In genomic region chr16:71449020-71449419, GRCh38 we compare ENCODE assay signal across 19 cellular contexts. TPM values are rescaled to one million over a fixed set of nuclear protein-coding genes. Genes with fewer than 3 reads are reported as not detected.
DNase-seq lines count a peak whose midpoint lies in the region; ATAC-seq and TF ChIP-seq lines count a peak whose summit lies in the region.
"Had no signal": no experiment of that assay in that cellular context is flagged by ENCODE, and none has a peak within 500 bp of the region (broad histone marks: within the 10 kb centered on the region; RNA-seq: fewer than 3 reads in every experiment).

No MANE protein-coding gene starts in this region.

- H3K27ac ChIP-seq in hepatocyte (no peak overlapping the region), temporal lobe (ENCODE audit: low read depth, low read length) (peak overlapping the region; percentile 27)
- H3K27ac ChIP-seq: 22Rv1, Peyer's patch had no signal

- peaks cover 21% of the 10 kb centered on the region for H3K36me3 ChIP-seq in hepatocyte (replicated peaks; ENCODE audit: insufficient read depth, low read depth)
- peaks cover 32% of the 10 kb centered on the region for H3K36me3 ChIP-seq in BE2C

- DNase-seq in DMS 273 (lab: John Stamatoyannopoulos, UW; ENCODE audit: unreplicated experiment) (peak; percentile 15), DMS 273 treated with DMSO at 0.1 percent for 48 hours (lab: John Stamatoyannopoulos, UW) (no peak), OCI-M1 (lab: John Stamatoyannopoulos, UW) (peak; percentile 4), hepatocyte (ENCODE audit: low spot score) (no peak), foreskin fibroblast (no peak), BE2C (no peak)
- DNase-seq: CD4-positive, alpha-beta memory T cell; IMR-90; NCI-H146; NCI-H2081 treated with DMSO at 0.1 percent for 48 hours; NCI-H345; NCI-H69; Peyer's patch; Right ventricle myocardium superior had no signal

- H2AFZ ChIP-seq in hepatocyte, result no peak overlapping the region

- peak overlapping the region; percentile 15 for H3K4me3 ChIP-seq in hepatocyte
- H3K4me3 ChIP-seq in foreskin fibroblast (ENCODE audit: low read depth in 1 of 2, low read length in 2 of 2), result no peak overlapping the region
- no peak overlapping the region for H3K4me3 ChIP-seq in BE2C (ENCODE audit: low read depth, low read length)
- H3K4me3 ChIP-seq: Peyer's patch had no signal

- H3K9me3 ChIP-seq in hepatocyte (ENCODE audit: low read depth), result peaks cover 35% of the 10 kb centered on the region
- 0 out of 2 replicates have a peak, but pooled peaks cover 3% of the 10 kb centered on the region for H3K9me3 ChIP-seq in BE2C

- H3K4me2 ChIP-seq in hepatocyte, result no peak overlapping the region

- H3K79me2 ChIP-seq in hepatocyte, result no peaks in the 10 kb centered on the region

- no peaks in the 10 kb centered on the region for H3K27me3 ChIP-seq in hepatocyte
- no peaks in the 10 kb centered on the region for H3K27me3 ChIP-seq in BE2C
- H3K27me3 ChIP-seq: Peyer's patch had no signal

- H3K4me1 ChIP-seq in hepatocyte (ENCODE audit: insufficient read depth) (no peaks in the 10 kb centered on the region), BE2C (no peaks in the 10 kb centered on the region)
- H3K4me1 ChIP-seq: Peyer's patch had no signal

- TF ChIP-seq CTCF in hepatocyte (IDR thresholded peaks at IDR 0.05; ENCODE audit: poor library complexity), result no peak
- no peak for TF ChIP-seq CTCF in foreskin fibroblast (IDR thresholded peaks at IDR 0.05; ENCODE audit: low read depth, low read length)
- no peak for TF ChIP-seq CTCF in BE2C (IDR thresholded peaks at IDR 0.05; ENCODE audit: low read depth, low read length)

- ATAC-seq in HG02870 (IDR thresholded peaks at IDR 0.05; ENCODE audit: unreplicated experiment), result no peak
- ATAC-seq: SK-N-SH treated with all-trans-retinoic acid at 6 μM for 48 hours had no signal

- no peaks in the 10 kb centered on the region for H4K20me1 ChIP-seq in hepatocyte (ENCODE audit: insufficient read depth, poor library complexity, severe bottlenecking)

- no peaks in the 10 kb centered on the region for H3K9me2 ChIP-seq in hepatocyte (replicated peaks; ENCODE audit: insufficient read depth)

- 97% methylated on average over 3 of the region's 3 CpGs for WGBS in hepatocyte (ENCODE audit: low lambda C conversion rate, missing lambda C conversion rate)

RNA-seq across cellular contexts. Expression of gene TLE7, which starts 7.2 kb away (rescaled TPM):
- total RNA-seq in hepatocyte (not detected in 2 replicates), temporal lobe (not detected)
- not detected in 2 replicates for polyA plus RNA-seq in hepatocyte
- not detected for polyA plus RNA-seq in BE2C (2012; ENCODE audit: insufficient read depth, insufficient read length, low read depth)
- total RNA-seq: CD4-positive, alpha-beta memory T cell; H4; IMR-90; Peyer's patch; Right ventricle myocardium superior had no signal
- polyA plus RNA-seq: CD4-positive, alpha-beta memory T cell; IMR-90 had no signal

RNA-seq across cellular contexts. Expression of gene ZNF23, which starts 13.0 kb away (rescaled TPM):
- total RNA-seq in hepatocyte (6.2 and 7.1 TPM in 2 replicates), temporal lobe (20.7 TPM)
- polyA plus RNA-seq in hepatocyte, result 5.3 and 6.9 TPM in 2 replicates
- polyA plus RNA-seq in BE2C (2012; ENCODE audit: insufficient read depth, insufficient read length, low read depth), result 19.3 TPM

RNA-seq across cellular contexts. Expression of gene ZNF19, which starts 40.1 kb away (rescaled TPM):
- total RNA-seq in hepatocyte (4.1 and 5.4 TPM in 2 replicates), temporal lobe (4.9 TPM)
- 2.8 and 3.7 TPM in 2 replicates for polyA plus RNA-seq in hepatocyte
- 3.4 TPM for polyA plus RNA-seq in BE2C (2012; ENCODE audit: insufficient read depth, insufficient read length, low read depth)

Comparison
In these comparisons a context has a peak if more than half of its experiments do, and no peak if none do; other contexts are left out.
1. DNase-seq: peak in DMS 273 (single experiment) and OCI-M1 (single experiment); none in DMS 273 treated with DMSO at 0.1 percent for 48 hours (single experiment), hepatocyte (single experiment), foreskin fibroblast (0 of 2) and BE2C (single experiment).